Comparison of ENCODE assay signal across 12 cellular contexts in genomic region chr4:102439835-102440234, GRCh38.
DNase-seq lines count a peak whose midpoint lies in the region; ATAC-seq, FAIRE-seq and TF ChIP-seq lines count a peak whose summit lies in the region.
"Had no signal": no experiment of that assay in that cellular context is flagged by ENCODE, and none has a peak within 500 bp of the region (broad histone marks: within the 10 kb centered on the region; RNA-seq: fewer than 3 reads in every experiment).

No MANE protein-coding gene starts in this region.

- H3K36me3 Mint-ChIP-seq in H9 (ENCODE audit: insufficient read depth in 1 of 3, low read depth in 3 of 3) = peaks cover 0 to 2% (median 0%) of the 10 kb centered on the region in 3 experiments; a peak in 2 of 7 replicates

- H4K8ac ChIP-seq in H9 (replicated peaks; ENCODE audit: insufficient read length, low read depth, low read length) = no peak overlapping the region

- H3K9me3 Mint-ChIP-seq in H9 = peaks cover 0 to 8% of the 10 kb centered on the region in 2 experiments; a peak in 4 of 5 replicates
- H3K9me3 Mint-ChIP-seq: activated T-cell treated with anti-CD3 and anti-CD28 coated beads, Interleukin-2, amount 50 U/mL, for 4 hours; effector memory CD8-positive, alpha-beta T cell had no signal

- no peak overlapping the region for H3K4me2 ChIP-seq in H9 (ENCODE audit: insufficient read depth, insufficient read length, low read length)

- H3K36me3 ChIP-seq in breast epithelium (no peaks in the 10 kb centered on the region), upper lobe of left lung (no peaks in the 10 kb centered on the region), sigmoid colon (no peaks in the 10 kb centered on the region)

- no peak overlapping the region for H3K4me3 Mint-ChIP-seq in H9
- H3K4me3 Mint-ChIP-seq: activated T-cell treated with anti-CD3 and anti-CD28 coated beads, Interleukin-2, amount 50 U/mL, for 4 hours; effector memory CD8-positive, alpha-beta T cell had no signal

- H3K27me3 ChIP-seq in H9 (ENCODE audit: insufficient read depth, low read length) (no peaks in the 10 kb centered on the region), breast epithelium (no peaks in the 10 kb centered on the region), upper lobe of left lung (no peaks in the 10 kb centered on the region), sigmoid colon (no peaks in the 10 kb centered on the region)

- H3K79me2 ChIP-seq in H9 (ENCODE audit: insufficient read depth, low read length) = no peaks in the 10 kb centered on the region

- intact Hi-C loops in breast epithelium (cut with DNase I; ENCODE audit: low total_unique reads) (no loop called here), sigmoid colon (cut with DNase I) (loop anchor here (2.0 to 10.0 kb wide), 3 partner anchors 61 to 387 kb away; partner anchors contain the start of genes NFKB1 and UBE2D3)

- H3K18ac ChIP-seq in H9 (ENCODE audit: insufficient read length, low read depth, low read length) = no peak overlapping the region

- no peak for TF ChIP-seq EP300 in upper lobe of left lung (IDR thresholded peaks at IDR 0.05)
- no peak for TF ChIP-seq EP300 in sigmoid colon (IDR thresholded peaks at IDR 0.05)

- TF ChIP-seq CTCF in H9 (conservative IDR thresholded peaks at IDR 0.05) = no peak
- TF ChIP-seq CTCF in breast epithelium (IDR thresholded peaks at IDR 0.05) = no peak
- TF ChIP-seq CTCF in upper lobe of left lung (IDR thresholded peaks at IDR 0.05) = no peak
- TF ChIP-seq CTCF in sigmoid colon (IDR thresholded peaks at IDR 0.05) = no peak

- no peak overlapping the region for H2AK5ac ChIP-seq in H9 (ENCODE audit: insufficient read length, low read length)

- no peak overlapping the region for H3K9ac ChIP-seq in H9 (ENCODE audit: extremely low read depth, insufficient read length, low read length)

- H3K14ac ChIP-seq in H9 (ENCODE audit: insufficient read depth, low read length) = no peak overlapping the region

- H3K9me3 ChIP-seq in H9 (ENCODE audit: control insufficient read depth, low read depth, low read length) (no peaks in the 10 kb centered on the region), breast epithelium (no peaks in the 10 kb centered on the region), upper lobe of left lung (no peaks in the 10 kb centered on the region), sigmoid colon (no peaks in the 10 kb centered on the region)

- H3K56ac ChIP-seq in H9 (ENCODE audit: insufficient read length, low read depth, low read length) = no peak overlapping the region

- 0 out of 7 replicates have a peak overlapping the region, but pooled peaks of 1 of the 3 experiments have one; percentile 12 for H3K27ac Mint-ChIP-seq in H9
- H3K27ac Mint-ChIP-seq: effector memory CD8-positive, alpha-beta T cell had no signal

- H3K4me1 Mint-ChIP-seq in H9 = peaks cover 13 to 20% of the 10 kb centered on the region in 2 experiments

- no peak for DNase-seq in H9
- no peak for DNase-seq in breast epithelium (ENCODE audit: low spot score in 2 of 2)
- DNase-seq in left kidney (ENCODE audit: low read depth, low spot score) = peak; percentile 28
- DNase-seq in upper lobe of left lung = no peak
- DNase-seq in sigmoid colon = no peak
- no peak for DNase-seq in COR-L47 (lab: John Stamatoyannopoulos, UW)
- no peak for DNase-seq in frontal cortex (ENCODE audit: low spot score in 2 of 2)
- DNase-seq: activated T-cell treated with anti-CD3 and anti-CD28 coated beads, Interleukin-2, amount 50 U/mL, for 4 hours; effector memory CD8-positive, alpha-beta T cell; NCI-H2081 treated with DMSO at 0.1 percent for 48 hours; T-helper 2 cell had no signal

- no peak overlapping the region for H2BK120ac ChIP-seq in H9 (ENCODE audit: low read depth, low read length, poor library complexity, severe bottlenecking)

- no peak overlapping the region for H2AFZ ChIP-seq in H9 (ENCODE audit: low read length)

- H4K20me1 ChIP-seq in H9 (ENCODE audit: control insufficient read depth, insufficient read depth, insufficient read length) = no peaks in the 10 kb centered on the region

- H3K27ac ChIP-seq in H9 (ENCODE audit: insufficient read length, low read depth, low read length) (no peak overlapping the region), breast epithelium (peak overlapping the region; percentile 64 to 69), upper lobe of left lung (peak overlapping the region in 3 of 4 donors; percentile 54 to 66 (median 64)), sigmoid colon (peak overlapping the region in 2 of 4 donors; percentile 44 to 46)

- H3K27me3 Mint-ChIP-seq in H9 (ENCODE audit: low read depth) = no peaks in the 10 kb centered on the region
- H3K27me3 Mint-ChIP-seq: effector memory CD8-positive, alpha-beta T cell had no signal

- H2BK12ac ChIP-seq in H9 (ENCODE audit: insufficient read length, low read depth, low read length) = no peak overlapping the region

- no peak overlapping the region for H2BK20ac ChIP-seq in H9 (ENCODE audit: low read depth, low read length, poor library complexity, severe bottlenecking)

- no peak overlapping the region for H3T11ph ChIP-seq in H9 (ENCODE audit: low read length)

- H3K4ac ChIP-seq in H9 (ENCODE audit: low read depth, low read length) = no peak overlapping the region

- peak overlapping the region; percentile 60 for H4K5ac ChIP-seq in H9 (ENCODE audit: insufficient read length, low read depth, low read length)

- no peaks in the 10 kb centered on the region for H3K23me2 ChIP-seq in H9 (ENCODE audit: insufficient read length, low read depth, low read length, poor library complexity, severe bottlenecking)

- no peak for FAIRE-seq in frontal cortex (lab: Jason Lieb, UNC)

- no peak overlapping the region for H2BK5ac ChIP-seq in H9 (ENCODE audit: insufficient read length, low read length)

- H3K4me1 ChIP-seq in H9 (ENCODE audit: insufficient read depth, low read length) (peaks cover 2% of the 10 kb centered on the region), breast epithelium (peaks cover 0 to 5% of the 10 kb centered on the region in 2 donors), upper lobe of left lung (peaks cover 12 to 22% (median 15%) of the 10 kb centered on the region in 4 donors), sigmoid colon (peaks cover 0 to 19% (median 17%) of the 10 kb centered on the region in 4 donors)

- ATAC-seq in upper lobe of left lung (ENCODE audit: low FRiP score in 2 of 2) (peak; percentile 72 to 77), GM19324 (IDR thresholded peaks at IDR 0.05; ENCODE audit: low FRiP score, unreplicated experiment) (no peak)
- ATAC-seq: activated T-cell treated with anti-CD3 and anti-CD28 coated beads, Interleukin-2, amount 50 U/mL, for 4 hours; effector memory CD8-positive, alpha-beta T cell had no signal

- no peak overlapping the region for H2BK15ac ChIP-seq in H9 (ENCODE audit: low read depth, low read length)

- H3K79me1 ChIP-seq in H9 (ENCODE audit: insufficient read depth, low read depth, low read length, poor library complexity, severe bottlenecking) = no peaks in the 10 kb centered on the region

- H3K4me3 ChIP-seq in breast epithelium (no peak overlapping the region), upper lobe of left lung (no peak overlapping the region), sigmoid colon (no peak overlapping the region)

- TF ChIP-seq POLR2A in breast epithelium (IDR thresholded peaks at IDR 0.05) = no peak
- TF ChIP-seq POLR2A in upper lobe of left lung (IDR thresholded peaks at IDR 0.05) = no peak
- TF ChIP-seq POLR2A in sigmoid colon (IDR thresholded peaks at IDR 0.05) = no peak

- no peak overlapping the region for H4K91ac ChIP-seq in H9 (ENCODE audit: insufficient read length, low read depth, low read length)

- H3K23ac ChIP-seq in H9 (ENCODE audit: insufficient read length, low read depth, low read length) = no peak overlapping the region
